In genomic region chr13:109158383-109158782, GRCh38 we compare ENCODE assay signal across 20 cellular contexts.
"Had no signal": no experiment of that assay in that cellular context is flagged by ENCODE, and none has a peak within 500 bp of the region (broad histone marks: within the 10 kb centered on the region; RNA-seq: fewer than 3 reads in every experiment).

No MANE protein-coding gene starts in this region.

- H3K4me3 ChIP-seq: adrenal gland, ascending aorta, colonic mucosa, lung, ovary, prostate gland, thoracic aorta had no signal

- H3K4me1 ChIP-seq: colonic mucosa, prostate gland had no signal

- FAIRE-seq: kidney had no signal

- DNase-seq: activated CD4-positive, alpha-beta T cell treated with anti-CD3 and anti-CD28 coated beads, Interleukin-2, amount 50 U/mL, for 4 hours; activated CD8-positive, alpha-beta memory T cell treated with anti-CD3 and anti-CD28 coated beads for 24 hours; activated CD8-positive, alpha-beta memory T cell treated with anti-CD3 and anti-CD28 coated beads, Interleukin-2, amount 50 U/mL, for 48 hours; activated naive CD4-positive, alpha-beta T cell; activated T-cell treated with anti-CD3 and anti-CD28 coated beads, Interleukin-2, amount 50 U/mL, for 4 hours; adrenal gland; brain microvascular endothelial cell; colonic mucosa; kidney; midbrain; natural killer cell; ovary; stimulated activated CD4-positive, alpha-beta T cell treated with anti-CD3 and anti-CD28 coated beads, Interleukin-4, amount 100 ng/mL, for 24 hours; stimulated activated naive CD4-positive, alpha-beta T cell treated with Interleukin-2 at 50 U/mL for 16 hours; T-helper 9 cell had no signal

- ATAC-seq: activated T-cell treated with anti-CD3 and anti-CD28 coated beads, Interleukin-2, amount 50 U/mL, for 4 hours; left lobe of liver; natural killer cell had no signal

- H3K27ac ChIP-seq: adrenal gland, brain microvascular endothelial cell, colonic mucosa, ovary, prostate gland, thoracic aorta had no signal

- H3K27me3 ChIP-seq: adrenal gland, ascending aorta, brain microvascular endothelial cell, colonic mucosa, ovary had no signal

- H3K9me3 ChIP-seq: adrenal gland, ascending aorta, colonic mucosa, ovary, prostate gland, thoracic aorta had no signal

- H3K36me3 ChIP-seq: adrenal gland, ascending aorta, brain microvascular endothelial cell, colonic mucosa, ovary, prostate gland, thoracic aorta had no signal
